ENCODE assay signal across 1 cellular context in genomic region chr5:44942524-44943001, GRCh38.
TF ChIP-seq lines count a peak whose summit lies in the region.

No MANE protein-coding gene starts in this region.

TF ChIP-seq in WTC11, 78 proteins besides CTCF, POLR2A, EP300 and RAD21 (continued from another document):
- TF ChIP-seq ATF2 (CRISPR knock-in tag; IDR thresholded peaks at IDR 0.05; ENCODE audit: borderline replicate concordance, low read depth) = no peak
- TF ChIP-seq, protein P1, sequence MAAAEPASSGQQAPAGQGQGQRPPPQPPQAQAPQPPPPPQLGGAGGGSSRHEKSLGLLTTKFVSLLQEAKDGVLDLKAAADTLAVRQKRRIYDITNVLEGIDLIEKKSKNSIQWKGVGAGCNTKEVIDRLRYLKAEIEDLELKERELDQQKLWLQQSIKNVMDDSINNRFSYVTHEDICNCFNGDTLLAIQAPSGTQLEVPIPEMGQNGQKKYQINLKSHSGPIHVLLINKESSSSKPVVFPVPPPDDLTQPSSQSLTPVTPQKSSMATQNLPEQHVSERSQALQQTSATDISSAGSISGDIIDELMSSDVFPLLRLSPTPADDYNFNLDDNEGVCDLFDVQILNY (CRISPR knock-in tag; IDR thresholded peaks at IDR 0.05) = no peak
- no peak for TF ChIP-seq E2F1 (CRISPR knock-in tag; IDR thresholded peaks at IDR 0.05)
- no peak for TF ChIP-seq JUN (CRISPR knock-in tag; IDR thresholded peaks at IDR 0.05)
- no peak for TF ChIP-seq ZNF396 (CRISPR knock-in tag; IDR thresholded peaks at IDR 0.05; ENCODE audit: borderline replicate concordance)
- no peak for TF ChIP-seq NFE2L1 (CRISPR knock-in tag; IDR thresholded peaks at IDR 0.05)
- TF ChIP-seq, protein P2, sequence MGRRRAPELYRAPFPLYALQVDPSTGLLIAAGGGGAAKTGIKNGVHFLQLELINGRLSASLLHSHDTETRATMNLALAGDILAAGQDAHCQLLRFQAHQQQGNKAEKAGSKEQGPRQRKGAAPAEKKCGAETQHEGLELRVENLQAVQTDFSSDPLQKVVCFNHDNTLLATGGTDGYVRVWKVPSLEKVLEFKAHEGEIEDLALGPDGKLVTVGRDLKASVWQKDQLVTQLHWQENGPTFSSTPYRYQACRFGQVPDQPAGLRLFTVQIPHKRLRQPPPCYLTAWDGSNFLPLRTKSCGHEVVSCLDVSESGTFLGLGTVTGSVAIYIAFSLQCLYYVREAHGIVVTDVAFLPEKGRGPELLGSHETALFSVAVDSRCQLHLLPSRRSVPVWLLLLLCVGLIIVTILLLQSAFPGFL (CRISPR knock-in tag; IDR thresholded peaks at IDR 0.05; ENCODE audit: borderline replicate concordance) = no peak
- no peak for TF ChIP-seq IRF2 (CRISPR knock-in tag; IDR thresholded peaks at IDR 0.05; ENCODE audit: borderline replicate concordance, low read depth)
- TF ChIP-seq SP1 (CRISPR knock-in tag; conservative IDR thresholded peaks at IDR 0.05) = no peak
